1 cellular context compared by ENCODE assay signal in genomic region chr16:51084074-51084928, GRCh38.
A peak's percentile ranks its signal among the peaks of the same experiment; 100 is the strongest.
TF ChIP-seq lines count a peak whose summit lies in the region.

No MANE protein-coding gene starts in this region.

TF ChIP-seq in HEK293, 187 proteins besides CTCF, POLR2A, EP300 and RAD21 (continued from another document):
- TF ChIP-seq PRDM6 (tag by site-specific recombination; IDR thresholded peaks at IDR 0.05) (0 out of 2 replicates have a peak, but pooled peaks have one; percentile 16), ZNF121 (tag by site-specific recombination; IDR thresholded peaks at IDR 0.05) (no peak)
- TF ChIP-seq, protein P1, sequence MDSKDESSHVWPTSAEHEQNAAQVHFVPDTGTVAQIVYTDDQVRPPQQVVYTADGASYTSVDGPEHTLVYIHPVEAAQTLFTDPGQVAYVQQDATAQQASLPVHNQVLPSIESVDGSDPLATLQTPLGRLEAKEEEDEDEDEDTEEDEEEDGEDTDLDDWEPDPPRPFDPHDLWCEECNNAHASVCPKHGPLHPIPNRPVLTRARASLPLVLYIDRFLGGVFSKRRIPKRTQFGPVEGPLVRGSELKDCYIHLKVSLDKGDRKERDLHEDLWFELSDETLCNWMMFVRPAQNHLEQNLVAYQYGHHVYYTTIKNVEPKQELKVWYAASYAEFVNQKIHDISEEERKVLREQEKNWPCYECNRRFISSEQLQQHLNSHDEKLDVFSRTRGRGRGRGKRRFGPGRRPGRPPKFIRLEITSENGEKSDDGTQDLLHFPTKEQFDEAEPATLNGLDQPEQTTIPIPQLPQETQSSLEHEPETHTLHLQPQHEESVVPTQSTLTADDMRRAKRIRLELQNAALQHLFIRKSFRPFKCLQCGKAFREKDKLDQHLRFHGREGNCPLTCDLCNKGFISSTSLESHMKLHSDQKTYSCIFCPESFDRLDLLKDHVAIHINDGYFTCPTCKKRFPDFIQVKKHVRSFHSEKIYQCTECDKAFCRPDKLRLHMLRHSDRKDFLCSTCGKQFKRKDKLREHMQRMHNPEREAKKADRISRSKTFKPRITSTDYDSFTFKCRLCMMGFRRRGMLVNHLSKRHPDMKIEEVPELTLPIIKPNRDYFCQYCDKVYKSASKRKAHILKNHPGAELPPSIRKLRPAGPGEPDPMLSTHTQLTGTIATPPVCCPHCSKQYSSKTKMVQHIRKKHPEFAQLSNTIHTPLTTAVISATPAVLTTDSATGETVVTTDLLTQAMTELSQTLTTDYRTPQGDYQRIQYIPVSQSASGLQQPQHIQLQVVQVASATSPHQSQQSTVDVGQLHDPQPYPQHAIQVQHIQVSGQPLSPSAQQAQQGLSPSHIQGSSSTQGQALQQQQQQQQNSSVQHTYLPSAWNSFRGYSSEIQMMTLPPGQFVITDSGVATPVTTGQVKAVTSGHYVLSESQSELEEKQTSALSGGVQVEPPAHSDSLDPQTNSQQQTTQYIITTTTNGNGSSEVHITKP (tag by site-specific recombination; IDR thresholded peaks at IDR 0.05), result peak; percentile 85
